In genomic region chr1:155226910-155227260, GRCh38 we compare ENCODE assay signal across 8 cellular contexts. TPM values are rescaled to one million over a fixed set of nuclear protein-coding genes. Genes with fewer than 3 reads are reported as not detected.
DNase-seq lines count a peak whose midpoint lies in the region; ATAC-seq, FAIRE-seq and TF ChIP-seq lines count a peak whose summit lies in the region.

No MANE protein-coding gene starts in this region.

- peak overlapping the region; percentile 89 for H3K27ac Mint-ChIP-seq in MCF 10A (ENCODE audit: low read depth, unreplicated experiment)

- BruUV-seq in MCF 10A (replicated peaks; lab: Mats Ljungman, UMichigan): TSS peak; percentile 90

- DNase-seq in DMS153 treated with DMSO at 0.1 percent for 48 hours (lab: John Stamatoyannopoulos, UW; ENCODE audit: unreplicated experiment): peak; percentile 59
- DNase-seq in RKO (ENCODE audit: low spot score): peak; percentile 80
- DNase-seq in MCF 10A (ENCODE audit: unreplicated experiment): peak; percentile 63
- peak; percentile 54 for DNase-seq in iris pigment epithelial cell (ENCODE audit: low read depth)
- DNase-seq in stimulated activated CD4-positive, alpha-beta T cell treated with anti-CD3 and anti-CD28 coated beads, Interleukin-15, amount 100 ng/mL, for 24 hours: peak; percentile 68
- no peak for DNase-seq in frontal cortex (ENCODE audit: low spot score in 2 of 2)

- H3K4me3 Mint-ChIP-seq in MCF 10A (ENCODE audit: unreplicated experiment): peak overlapping the region; percentile 85

- peaks cover 34% of the 10 kb centered on the region for H3K4me1 Mint-ChIP-seq in MCF 10A (ENCODE audit: insufficient read depth, unreplicated experiment)

- no peaks in the 10 kb centered on the region for H3K27me3 Mint-ChIP-seq in MCF 10A (ENCODE audit: insufficient read depth, unreplicated experiment)

- H3K36me3 Mint-ChIP-seq in MCF 10A (ENCODE audit: insufficient read depth, unreplicated experiment): no peaks in the 10 kb centered on the region

- H3K9me3 Mint-ChIP-seq in MCF 10A (ENCODE audit: unreplicated experiment): no peaks in the 10 kb centered on the region

- POLR2A ChIA-PET in MCF 10A (lab: Yijun Ruan, JAX): interaction anchor here (0.6 to 5.9 kb wide), 22 partner anchors 9 to 753 kb away, joined by 3 to 66 read pairs (median 5); partner anchors contain the start of genes ASH1L, CLK2, KRTCAP2 and MTX1

- peak; percentile 18 for ATAC-seq in HG03103 (IDR thresholded peaks at IDR 0.05; ENCODE audit: low read depth, unreplicated experiment)
- ATAC-seq in GM19035 (IDR thresholded peaks at IDR 0.05; ENCODE audit: unreplicated experiment): no peak

- intact Hi-C loops in MCF 10A (cut with micrococcal nuclease): loop anchor here (1.0 to 5.0 kb wide), 4 partner anchors 20 to 54 kb away; partner anchors contain the start of genes KRTCAP2, THBS3 and TRIM46

- CTCF ChIA-PET in MCF 10A (lab: Yijun Ruan, JAX): interaction anchor here (0.7 to 6.1 kb wide), 20 partner anchors 9 to 639 kb away, joined by 3 to 78 read pairs (median 6); partner anchors contain the start of genes ENTREP3, KRTCAP2, MTX1 and THBS3

- TF ChIP-seq CTCF in MCF 10A (IDR thresholded peaks at IDR 0.05; ENCODE audit: unreplicated experiment): no peak

- FAIRE-seq in frontal cortex (lab: Jason Lieb, UNC): no peak

RNA-seq across cellular contexts. Expression of gene MTX1, which starts 18.4 kb away (rescaled TPM):
- total RNA-seq in MCF 10A (2022): 64.6 and 67.4 TPM in 2 replicates
- total RNA-seq in frontal cortex: 13.9 TPM

RNA-seq across cellular contexts. Expression of gene THBS3, which starts 19.2 kb away (rescaled TPM):
- total RNA-seq in MCF 10A (2022): 33.0 and 34.4 TPM in 2 replicates
- total RNA-seq in frontal cortex: 7.7 TPM

RNA-seq across cellular contexts. Expression of gene ENTREP3, which starts 28.4 kb away (rescaled TPM):
- total RNA-seq in MCF 10A (2022) (32.3 and 37.1 TPM in 2 replicates), frontal cortex (2.9 TPM)

RNA-seq across cellular contexts. Expression of gene SCAMP3, which starts 35.3 kb away (rescaled TPM):
- total RNA-seq in MCF 10A (2022): 80.6 and 88.1 TPM in 2 replicates
- total RNA-seq in frontal cortex: 19.2 TPM

RNA-seq across cellular contexts. Expression of gene CLK2, which starts 46.4 kb away (rescaled TPM):
- total RNA-seq in MCF 10A (2022): 78.6 and 82.3 TPM in 2 replicates
- total RNA-seq in frontal cortex: 25.3 TPM

Comparison
In these comparisons a context has a peak if more than half of its experiments do, and no peak if none do; other contexts are left out.
1. DNase-seq: peak in DMS153 treated with DMSO at 0.1 percent for 48 hours (single experiment), RKO (single experiment), MCF 10A (single experiment), iris pigment epithelial cell (single experiment) and stimulated activated CD4-positive, alpha-beta T cell treated with anti-CD3 and anti-CD28 coated beads, Interleukin-15, amount 100 ng/mL, for 24 hours (single experiment); none in frontal cortex (0 of 2).